In genomic region chr2:56232912-56233311, GRCh38 we compare ENCODE assay signal across 20 cellular contexts. TPM values are rescaled to one million over a fixed set of nuclear protein-coding genes. Genes with fewer than 3 reads are reported as not detected.
"Had no signal": no experiment of that assay in that cellular context is flagged by ENCODE, and none has a peak within 500 bp of the region (broad histone marks: within the 10 kb centered on the region; RNA-seq: fewer than 3 reads in every experiment).

No MANE protein-coding gene starts in this region.

- ATAC-seq: esophagus mucosa; heart left ventricle; sciatic nerve; stimulated activated naive B cell treated with anti-CD40 and anti-IgM and Interleukin-4, amounts not matched to agents 10 μg/mL and 1 μg/mL and 100 μg/mL, for 72 hours had no signal

- H3K27me3 ChIP-seq: dorsolateral prefrontal cortex, heart left ventricle, stomach, transverse colon had no signal

- H3K4me3 Mint-ChIP-seq: naive B cell; nephron; stimulated activated naive B cell treated with anti-CD40 and anti-IgM and Interleukin-4, amounts not matched to agents 10 μg/mL and 1 μg/mL and 100 μg/mL, for 72 hours had no signal

- H3K9ac ChIP-seq: parathyroid adenoma had no signal

- H2AFZ ChIP-seq: parathyroid adenoma had no signal

- H3K36me3 ChIP-seq: stomach, thoracic aorta, transverse colon had no signal

- H3K27ac Mint-ChIP-seq: naive B cell; nephron; stimulated activated naive B cell treated with anti-CD40 and anti-IgM and Interleukin-4, amounts not matched to agents 10 μg/mL and 1 μg/mL and 100 μg/mL, for 72 hours had no signal

- H3K4me3 ChIP-seq: dorsolateral prefrontal cortex, heart left ventricle, stomach, thoracic aorta, transverse colon had no signal

- H3K4me1 Mint-ChIP-seq: naive B cell; stimulated activated naive B cell treated with anti-CD40 and anti-IgM and Interleukin-4, amounts not matched to agents 10 μg/mL and 1 μg/mL and 100 μg/mL, for 72 hours had no signal

- H3K27me3 Mint-ChIP-seq: naive B cell; stimulated activated naive B cell treated with anti-CD40 and anti-IgM and Interleukin-4, amounts not matched to agents 10 μg/mL and 1 μg/mL and 100 μg/mL, for 72 hours had no signal

- H3K4me1 ChIP-seq: heart left ventricle, parathyroid adenoma, stomach, transverse colon had no signal

- DNase-seq: cortex of kidney; dorsolateral prefrontal cortex; effector CD8-positive, alpha-beta T cell; heart left ventricle; hippocampal formation; kidney glomerular epithelial cell; mesendoderm; naive B cell; stimulated activated CD4-positive, alpha-beta T cell treated with anti-CD3 and anti-CD28 coated beads, Interleukin-2, amount 100 ng/mL, for 24 hours; stimulated activated CD4-positive, alpha-beta T cell treated with anti-CD3 and anti-CD28 coated beads, Interleukin-4, amount 100 ng/mL, for 4 hours; stimulated activated naive B cell treated with anti-CD40 and anti-IgM and Interleukin-4, amounts not matched to agents 10 μg/mL and 1 μg/mL and 100 μg/mL, for 72 hours; stomach; substantia nigra; transverse colon had no signal

- H3K79me2 ChIP-seq: parathyroid adenoma had no signal

- H3K9me3 Mint-ChIP-seq: nephron; stimulated activated naive B cell treated with anti-CD40 and anti-IgM and Interleukin-4, amounts not matched to agents 10 μg/mL and 1 μg/mL and 100 μg/mL, for 72 hours had no signal

- H3K9me3 ChIP-seq: heart left ventricle, stomach, thoracic aorta, transverse colon had no signal

- H3K27ac ChIP-seq: dorsolateral prefrontal cortex, heart left ventricle, parathyroid adenoma, stomach, thoracic aorta, transverse colon had no signal

- H3K36me3 Mint-ChIP-seq: naive B cell; stimulated activated naive B cell treated with anti-CD40 and anti-IgM and Interleukin-4, amounts not matched to agents 10 μg/mL and 1 μg/mL and 100 μg/mL, for 72 hours had no signal

RNA-seq across cellular contexts. Expression of gene CCDC85A, which starts 49.1 kb away (rescaled TPM):
- total RNA-seq: fibroblast of lung had no signal
